31 cellular contexts compared by ENCODE assay signal in the genomic region with DNA sequence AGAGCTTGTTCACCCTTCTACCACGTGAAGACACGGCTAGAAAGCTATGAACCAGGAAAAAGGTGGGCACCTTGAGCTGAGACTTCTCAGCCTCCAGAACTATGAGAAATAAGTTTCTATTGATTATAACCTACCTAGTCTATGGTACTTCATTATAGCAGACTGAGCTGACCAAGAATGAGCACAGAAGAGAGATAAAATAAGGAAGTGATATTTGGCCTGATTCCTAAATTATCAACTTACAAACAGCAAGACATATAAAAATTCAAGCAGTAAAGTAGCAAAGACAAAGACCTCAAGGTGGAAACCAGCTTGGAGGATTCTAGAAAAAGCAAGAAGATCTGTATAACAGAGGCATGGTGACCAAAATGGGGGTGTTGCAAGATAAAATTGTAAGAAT.
DNase-seq lines count a peak whose midpoint lies in the region; ATAC-seq and TF ChIP-seq lines count a peak whose summit lies in the region.
"Had no signal": no experiment of that assay in that cellular context is flagged by ENCODE, and none has a peak within 500 bp of the region (broad histone marks: within the 10 kb centered on the region; RNA-seq: fewer than 3 reads in every experiment).

No MANE protein-coding gene starts in this region.

- no peak overlapping the region for H3K9ac ChIP-seq in OCI-LY3 (ENCODE audit: low read length)
- H3K9ac ChIP-seq: GM23248 had no signal

- H3K36me3 Mint-ChIP-seq in memory B cell (no peaks in the 10 kb centered on the region), HFFc6 (ENCODE audit: low read depth) (peaks cover 11% of the 10 kb centered on the region)
- H3K36me3 Mint-ChIP-seq: CD14-positive monocyte; CD8-positive, alpha-beta memory T cell had no signal

- H3K9me3 Mint-ChIP-seq in memory B cell (no peaks in the 10 kb centered on the region), HFFc6 (peaks cover 5% of the 10 kb centered on the region; the same call in 1 of the 2 replicates)
- H3K9me3 Mint-ChIP-seq: H9; T-helper 2 cell treated with Interferon-gamma antibody and Interleukin-4, amounts not matched to agents 5 μg/mL and 100 μg/mL, for 36 hours had no signal

- no peaks in the 10 kb centered on the region for H3K9me3 ChIP-seq in OCI-LY3 (ENCODE audit: insufficient read depth, low read length)
- H3K9me3 ChIP-seq: BE2C had no signal

- ATAC-seq in HG03354 (IDR thresholded peaks at IDR 0.05; ENCODE audit: poor library complexity, severe bottlenecking, unreplicated experiment): peak; percentile 26
- ATAC-seq in memory B cell (ENCODE audit: low read depth): peak; percentile 44
- ATAC-seq in GM18502 (IDR thresholded peaks at IDR 0.05; ENCODE audit: poor library complexity, unreplicated experiment): no peak
- ATAC-seq: HepG2, Right ventricle myocardium inferior had no signal

- H3K36me3 ChIP-seq in OCI-LY3 (replicated peaks; ENCODE audit: low read depth, low read length): no peaks in the 10 kb centered on the region
- H3K36me3 ChIP-seq: BE2C had no signal

- H3K27me3 ChIP-seq in OCI-LY3 (ENCODE audit: low read depth, low read length): no peaks in the 10 kb centered on the region
- H3K27me3 ChIP-seq: BE2C had no signal

- DNase-seq in NOMO-1 treated with DMSO at 0.1 percent for 48 hours (lab: John Stamatoyannopoulos, UW; ENCODE audit: unreplicated experiment) (peak; percentile 27), NOMO-1 treated with dmso at 0.1 percent for 144 hours (lab: John Stamatoyannopoulos, UW; ENCODE audit: unreplicated experiment) (no peak), memory B cell (ENCODE audit: low spot score in 2 of 2) (no peak), cerebellar nuclear complex (lab: John Stamatoyannopoulos, UW) (no peak), HFFc6 (no peak)
- DNase-seq: 8988T; ACHN; BE2C; CD8-positive, alpha-beta memory T cell; DMS 273 treated with DMSO at 0.1 percent for 48 hours; DMS79; EL; GDM1; GM23248; H9; Kasumi-1; NCI-H1092; NCI-H1417 treated with DMSO at 0.1 percent for 48 hours; NCI-H187; NCI-H2081 treated with DMSO at 0.1 percent for 48 hours; NCI-H2171 treated with DMSO at 0.1 percent for 48 hours; NCI-H526 treated with DMSO at 0.1 percent for 48 hours; PC-9; T-helper 1 cell had no signal

- no peak overlapping the region for H3K27ac ChIP-seq in OCI-LY3 (ENCODE audit: low read length)
- H3K27ac ChIP-seq: GM23248, PC-9 had no signal

- no peak overlapping the region for H3K4me3 Mint-ChIP-seq in memory B cell
- H3K4me3 Mint-ChIP-seq in HFFc6: no peak overlapping the region
- H3K4me3 Mint-ChIP-seq: CD14-positive monocyte; CD8-positive, alpha-beta memory T cell; H9; T-helper 2 cell treated with Interferon-gamma antibody and Interleukin-4, amounts not matched to agents 5 μg/mL and 100 μg/mL, for 36 hours had no signal

- no peak overlapping the region for H3K27ac Mint-ChIP-seq in memory B cell
- no peak overlapping the region for H3K27ac Mint-ChIP-seq in HFFc6
- H3K27ac Mint-ChIP-seq: CD14-positive monocyte; H9; T-helper 2 cell treated with Interferon-gamma antibody and Interleukin-4, amounts not matched to agents 5 μg/mL and 100 μg/mL, for 36 hours had no signal

- no peak for TF ChIP-seq CTCF in OCI-LY3 (IDR thresholded peaks at IDR 0.05; ENCODE audit: low read depth, low read length)
- TF ChIP-seq CTCF in HFFc6 (IDR thresholded peaks at IDR 0.05): no peak

- H3K4me1 Mint-ChIP-seq in memory B cell: peaks cover 33% of the 10 kb centered on the region
- peaks cover 38% of the 10 kb centered on the region for H3K4me1 Mint-ChIP-seq in HFFc6 (ENCODE audit: low read depth)
- H3K4me1 Mint-ChIP-seq: CD8-positive, alpha-beta memory T cell; H9 had no signal

- H3K4me1 ChIP-seq in OCI-LY3 (ENCODE audit: low read length): peaks cover 20% of the 10 kb centered on the region
- H3K4me1 ChIP-seq: BE2C had no signal

- H3K4me2 ChIP-seq in OCI-LY3 (ENCODE audit: low read length): peak overlapping the region; percentile 43
- H3K4me2 ChIP-seq: PC-9 had no signal

- no peak overlapping the region for H3K4me3 ChIP-seq in OCI-LY3 (ENCODE audit: low read length)
- H3K4me3 ChIP-seq: GM23248, PC-9 had no signal

- no peaks in the 10 kb centered on the region for H3K79me2 ChIP-seq in OCI-LY3 (ENCODE audit: low read length)

- H2AFZ ChIP-seq in OCI-LY3 (ENCODE audit: low read depth, low read length): no peak overlapping the region
- H2AFZ ChIP-seq: GM23248 had no signal

- H4K20me1 ChIP-seq in OCI-LY3 (ENCODE audit: insufficient read depth, low read length): no peaks in the 10 kb centered on the region

- H3K27me3 Mint-ChIP-seq in memory B cell (no peaks in the 10 kb centered on the region), HFFc6 (ENCODE audit: insufficient read depth) (peaks cover 2% of the 10 kb centered on the region)
- H3K27me3 Mint-ChIP-seq: CD8-positive, alpha-beta memory T cell had no signal
